17 cellular contexts compared by ENCODE assay signal in the genomic region with DNA sequence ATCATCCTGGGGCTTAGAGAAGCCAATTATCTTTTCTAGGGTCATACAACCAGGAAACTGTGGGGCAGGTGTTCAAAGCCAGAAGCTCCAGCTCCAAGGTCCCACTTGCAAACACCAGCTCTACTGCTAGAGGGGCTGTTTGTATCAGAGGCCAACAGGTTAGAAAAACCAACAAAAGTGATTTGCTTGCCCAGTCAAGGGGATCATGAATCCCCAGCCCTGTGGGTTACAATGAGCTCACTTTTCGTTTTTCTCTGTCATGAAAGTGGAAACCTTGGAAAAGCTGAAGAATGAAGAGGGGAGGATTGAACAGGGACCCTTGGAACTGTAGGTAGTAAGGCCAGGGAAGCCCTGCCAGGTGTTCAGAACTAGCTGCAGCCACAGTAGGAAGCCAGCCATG.
A peak's percentile ranks its signal among the peaks of the same experiment; 100 is the strongest.
DNase-seq lines count a peak whose midpoint lies in the region; ATAC-seq and TF ChIP-seq lines count a peak whose summit lies in the region.
"Had no signal": no experiment of that assay in that cellular context is flagged by ENCODE, and none has a peak within 500 bp of the region (broad histone marks: within the 10 kb centered on the region; RNA-seq: fewer than 3 reads in every experiment).

No MANE protein-coding gene starts in this region.

- peaks cover 7% of the 10 kb centered on the region for H3K27me3 Mint-ChIP-seq in nephron progenitor cell (ENCODE audit: low read depth, poor library complexity)
- H3K27me3 Mint-ChIP-seq in natural killer cell treated with Interleukin-12 subunit alpha and Interleukin-12 subunit beta and Interleukin-15 and Interleukin-18, amount 100 ng/mL, for 72 hours: peaks cover 0 to 15% of the 10 kb centered on the region in 2 donors

- H3K36me3 ChIP-seq in esophagus muscularis mucosa: no peaks in the 10 kb centered on the region
- H3K36me3 ChIP-seq in upper lobe of left lung: no peaks in the 10 kb centered on the region
- H3K36me3 ChIP-seq in heart right ventricle: no peaks in the 10 kb centered on the region

- H3K4me3 ChIP-seq in esophagus muscularis mucosa: no peak overlapping the region
- no peak overlapping the region for H3K4me3 ChIP-seq in upper lobe of left lung
- H3K4me3 ChIP-seq in heart right ventricle: no peak overlapping the region
- H3K4me3 ChIP-seq: GM12878 had no signal

- peaks cover 5% of the 10 kb centered on the region for H3K36me3 Mint-ChIP-seq in nephron progenitor cell (ENCODE audit: low read depth)
- H3K36me3 Mint-ChIP-seq in natural killer cell treated with Interleukin-12 subunit alpha and Interleukin-12 subunit beta and Interleukin-15 and Interleukin-18, amount 100 ng/mL, for 72 hours: no peaks in the 10 kb centered on the region
- H3K36me3 Mint-ChIP-seq: CD14-positive monocyte had no signal

- no peak for TF ChIP-seq CTCF in esophagus muscularis mucosa (IDR thresholded peaks at IDR 0.05)
- TF ChIP-seq CTCF in nephron progenitor cell (IDR thresholded peaks at IDR 0.05): no peak
- TF ChIP-seq CTCF in upper lobe of left lung (IDR thresholded peaks at IDR 0.05): no peak
- TF ChIP-seq CTCF in heart right ventricle (IDR thresholded peaks at IDR 0.05): no peak

- no peaks in the 10 kb centered on the region for H3K9me3 ChIP-seq in esophagus muscularis mucosa
- no peaks in the 10 kb centered on the region for H3K9me3 ChIP-seq in upper lobe of left lung
- no peaks in the 10 kb centered on the region for H3K9me3 ChIP-seq in heart right ventricle

- DNase-seq in NCI-H82 (lab: John Stamatoyannopoulos, UW) (peak; percentile 47), NCI-H82 treated with DMSO at 0.1 percent for 48 hours (lab: John Stamatoyannopoulos, UW; ENCODE audit: unreplicated experiment) (no peak), esophagus muscularis mucosa (ENCODE audit: extremely low spot score) (peak; percentile 84), nephron progenitor cell (no peak), upper lobe of left lung (no peak), heart right ventricle (no peak), cerebellar cortex (ENCODE audit: low spot score) (no peak)
- no peak for DNase-seq in natural killer cell treated with Interleukin-12 subunit alpha and Interleukin-12 subunit beta and Interleukin-15 and Interleukin-18, amount 100 ng/mL, for 72 hours (ENCODE audit: low spot score)
- DNase-seq: COR-L47, DMS53, NCI-H146, NCI-H774, SIG-M5 had no signal

- H3K9me3 Mint-ChIP-seq in nephron progenitor cell: peaks cover 15% of the 10 kb centered on the region
- H3K9me3 Mint-ChIP-seq in natural killer cell treated with Interleukin-12 subunit alpha and Interleukin-12 subunit beta and Interleukin-15 and Interleukin-18, amount 100 ng/mL, for 72 hours: no peaks in the 10 kb centered on the region
- H3K9me3 Mint-ChIP-seq: CD14-positive monocyte, IgD-negative memory B cell had no signal

- TF ChIP-seq EP300 in esophagus muscularis mucosa (IDR thresholded peaks at IDR 0.05) (no peak), upper lobe of left lung (IDR thresholded peaks at IDR 0.05) (no peak)

- no peak overlapping the region for H3K27ac ChIP-seq in esophagus muscularis mucosa (replicated peaks in 1 of 4)
- peak overlapping the region in 3 of 4 donors; percentile 0 to 49 (median 14) for H3K27ac ChIP-seq in upper lobe of left lung
- no peak overlapping the region for H3K27ac ChIP-seq in heart right ventricle

- ATAC-seq in upper lobe of left lung (ENCODE audit: low FRiP score in 2 of 2) (no peak), heart right ventricle (no peak)
- ATAC-seq in natural killer cell treated with Interleukin-12 subunit alpha and Interleukin-12 subunit beta and Interleukin-15 and Interleukin-18, amount 100 ng/mL, for 72 hours: no peak
- ATAC-seq: GM12878, HCT116 had no signal

- WGBS in esophagus muscularis mucosa: 93% methylated on average over 1 of the region's 1 CpG
- WGBS in upper lobe of left lung, 2 donors: 89 to 92% methylated on average over 1 of the region's 1 CpG
- 78 to 91% methylated on average over 1 of the region's 1 CpG for whole genome bisulfite sequencing in heart right ventricle, 2 donors

- no peak overlapping the region for H3K4me3 Mint-ChIP-seq in nephron progenitor cell
- no peak overlapping the region for H3K4me3 Mint-ChIP-seq in natural killer cell treated with Interleukin-12 subunit alpha and Interleukin-12 subunit beta and Interleukin-15 and Interleukin-18, amount 100 ng/mL, for 72 hours
- H3K4me3 Mint-ChIP-seq: CD14-positive monocyte, IgD-negative memory B cell had no signal

- peaks cover 67% of the 10 kb centered on the region for H3K4me1 Mint-ChIP-seq in nephron progenitor cell
- H3K4me1 Mint-ChIP-seq in natural killer cell treated with Interleukin-12 subunit alpha and Interleukin-12 subunit beta and Interleukin-15 and Interleukin-18, amount 100 ng/mL, for 72 hours (ENCODE audit: low read depth in 2 of 2): peaks cover 2 to 11% of the 10 kb centered on the region in 2 donors
- H3K4me1 Mint-ChIP-seq: CD14-positive monocyte had no signal

- TF ChIP-seq POLR2A in esophagus muscularis mucosa (IDR thresholded peaks at IDR 0.05; ENCODE audit: low read depth) (no peak), upper lobe of left lung (IDR thresholded peaks at IDR 0.05) (no peak)

- peaks cover 0 to 9% (median 0%) of the 10 kb centered on the region in 4 donors for H3K27me3 ChIP-seq in esophagus muscularis mucosa
- no peaks in the 10 kb centered on the region for H3K27me3 ChIP-seq in upper lobe of left lung
- peaks cover 0 to 37% (median 9%) of the 10 kb centered on the region in 7 donors for H3K27me3 ChIP-seq in heart right ventricle

- H3K4me1 ChIP-seq in esophagus muscularis mucosa (no peaks in the 10 kb centered on the region), upper lobe of left lung (peaks cover 0 to 10% (median 4%) of the 10 kb centered on the region in 4 donors), heart right ventricle (peaks cover 0 to 8% (median 0%) of the 10 kb centered on the region in 9 donors)

- H3K27ac Mint-ChIP-seq in nephron progenitor cell: peak overlapping the region; percentile 92
- no peak overlapping the region for H3K27ac Mint-ChIP-seq in natural killer cell treated with Interleukin-12 subunit alpha and Interleukin-12 subunit beta and Interleukin-15 and Interleukin-18, amount 100 ng/mL, for 72 hours
- H3K27ac Mint-ChIP-seq: CD14-positive monocyte, IgD-negative memory B cell had no signal

- intact Hi-C loops in esophagus muscularis mucosa (cut with DNase I): no loop called here
- intact Hi-C loops in heart right ventricle (cut with DNase I): no loop called here

Comparison
In these comparisons a context has a peak if more than half of its experiments do, and no peak if none do; other contexts are left out.
1. DNase-seq: peak in NCI-H82 (single experiment) and esophagus muscularis mucosa (single experiment); none in NCI-H82 treated with DMSO at 0.1 percent for 48 hours (single experiment), nephron progenitor cell (single experiment), upper lobe of left lung (0 of 2), heart right ventricle (0 of 2), cerebellar cortex (single experiment) and natural killer cell treated with Interleukin-12 subunit alpha and Interleukin-12 subunit beta and Interleukin-15 and Interleukin-18, amount 100 ng/mL, for 72 hours (single experiment).
2. H3K27ac ChIP-seq: peak in upper lobe of left lung (3 of 4); none in esophagus muscularis mucosa (0 of 4) and heart right ventricle (0 of 10).